Comparison of ENCODE assay signal across 28 cellular contexts in genomic region chr17:68706351-68706750, GRCh38.
DNase-seq lines count a peak whose midpoint lies in the region; ATAC-seq and TF ChIP-seq lines count a peak whose summit lies in the region.
"Had no signal": no experiment of that assay in that cellular context is flagged by ENCODE, and none has a peak within 500 bp of the region (broad histone marks: within the 10 kb centered on the region; RNA-seq: fewer than 3 reads in every experiment).

No MANE protein-coding gene starts in this region.

- H3K4me2 ChIP-seq in osteoblast (ENCODE audit: insufficient read depth, low read length), result peak overlapping the region; percentile 81
- H3K4me2 ChIP-seq: BLaER1 had no signal

- CTCF ChIA-PET in naive thymus-derived CD4-positive, alpha-beta T cell (lab: Charles Lee), result interaction anchor here (1.2 kb wide), 1 partner anchor 12 kb away, joined by 3 read pairs; no protein-coding TSS in a partner anchor

- POLR2A ChIA-PET in naive thymus-derived CD4-positive, alpha-beta T cell (lab: Charles Lee), result no interaction called here

- no peaks in the 10 kb centered on the region for H3K79me2 ChIP-seq in osteoblast (ENCODE audit: insufficient read depth, low read length)

- H3K4me1 Mint-ChIP-seq in naive thymus-derived CD4-positive, alpha-beta T cell, result no peaks in the 10 kb centered on the region
- H3K4me1 Mint-ChIP-seq: activated naive CD8-positive, alpha-beta T cell treated with anti-CD3 and anti-CD28 coated beads for 36 hours had no signal

- peaks cover 55% of the 10 kb centered on the region for H3K4me1 ChIP-seq in osteoblast (ENCODE audit: insufficient read depth, low read length)
- H3K4me1 ChIP-seq in naive thymus-derived CD4-positive, alpha-beta T cell (ENCODE audit: control insufficient read depth in 2 of 2, insufficient read depth in 2 of 2, low read length in 2 of 2), result no peaks in the 10 kb centered on the region
- H3K4me1 ChIP-seq: ascending aorta, BLaER1, transverse colon had no signal

- no peaks in the 10 kb centered on the region for H3K36me3 Mint-ChIP-seq in naive thymus-derived CD4-positive, alpha-beta T cell
- H3K36me3 Mint-ChIP-seq: activated naive CD8-positive, alpha-beta T cell treated with anti-CD3 and anti-CD28 coated beads for 36 hours had no signal

- peak overlapping the region; percentile 96 for H3K27ac ChIP-seq in osteoblast (ENCODE audit: low read depth, low read length)
- H3K27ac ChIP-seq in naive thymus-derived CD4-positive, alpha-beta T cell (ENCODE audit: low read depth, low read length), result no peak overlapping the region
- H3K27ac ChIP-seq: ascending aorta, BLaER1 had no signal

- H4K20me1 ChIP-seq in osteoblast (ENCODE audit: insufficient read depth, low read length), result no peaks in the 10 kb centered on the region
- H4K20me1 ChIP-seq: BLaER1 had no signal

- intact Hi-C loops in naive thymus-derived CD4-positive, alpha-beta T cell (cut with micrococcal nuclease), result no loop called here

- H3K27me3 ChIP-seq in osteoblast (ENCODE audit: insufficient read depth, low read length), result no peaks in the 10 kb centered on the region
- no peaks in the 10 kb centered on the region for H3K27me3 ChIP-seq in naive thymus-derived CD4-positive, alpha-beta T cell (ENCODE audit: control insufficient read depth in 2 of 2, insufficient read depth in 2 of 2, low read length in 2 of 2)
- H3K27me3 ChIP-seq: ascending aorta, BLaER1, esophagus squamous epithelium, transverse colon had no signal

- TF ChIP-seq CTCF in AG10803 (conservative IDR thresholded peaks at IDR 0.05; ENCODE audit: low read length), result no peak
- no peak for TF ChIP-seq CTCF in osteoblast (IDR thresholded peaks at IDR 0.05; ENCODE audit: extremely low read depth, low read depth, low read length)
- no peak for TF ChIP-seq CTCF in GM20000 (IDR thresholded peaks at IDR 0.05; ENCODE audit: extremely low read depth, missing control alignments)

- no peak overlapping the region for H3K27ac Mint-ChIP-seq in naive thymus-derived CD4-positive, alpha-beta T cell
- H3K27ac Mint-ChIP-seq: activated naive CD8-positive, alpha-beta T cell treated with anti-CD3 and anti-CD28 coated beads for 36 hours; dendritic cell treated with granulocyte-macrophage colony-stimulating factor and Interleukin-4, amounts not matched to agents 40 ng/mL and 50 ng/mL, for 4 days; progenitor cell of endocrine pancreas had no signal

- no peaks in the 10 kb centered on the region for H3K36me3 ChIP-seq in osteoblast (ENCODE audit: insufficient read depth, low read length)
- no peaks in the 10 kb centered on the region for H3K36me3 ChIP-seq in naive thymus-derived CD4-positive, alpha-beta T cell (ENCODE audit: control insufficient read depth in 2 of 3, insufficient read depth in 3 of 3, low read length in 3 of 3)
- H3K36me3 ChIP-seq: ascending aorta, BLaER1, esophagus squamous epithelium, transverse colon had no signal

- H3K9me3 Mint-ChIP-seq in naive thymus-derived CD4-positive, alpha-beta T cell, result peaks cover 0 to 4% (median 0%) of the 10 kb centered on the region in 11 donors
- H3K9me3 Mint-ChIP-seq: activated naive CD8-positive, alpha-beta T cell treated with anti-CD3 and anti-CD28 coated beads for 36 hours had no signal

- no peak overlapping the region for H3K4me3 ChIP-seq in AG10803 (ENCODE audit: low read length)
- H3K4me3 ChIP-seq in osteoblast (ENCODE audit: insufficient read depth, low read length), result no peak overlapping the region
- H3K4me3 ChIP-seq in naive thymus-derived CD4-positive, alpha-beta T cell (ENCODE audit: low read length), result no peak overlapping the region
- H3K4me3 ChIP-seq: ascending aorta, BLaER1, esophagus squamous epithelium, transverse colon had no signal

- peaks cover 3 to 27% (median 16%) of the 10 kb centered on the region in 5 donors for H3K27me3 Mint-ChIP-seq in naive thymus-derived CD4-positive, alpha-beta T cell

- DNase-seq in AG10803 (ENCODE audit: low read depth) (peak; percentile 61), NOMO-1 (lab: John Stamatoyannopoulos, UW; ENCODE audit: unreplicated experiment in 2 of 2) (peak; percentile 81 to 96), fibroblast of peridontal ligament (ENCODE audit: extremely low read depth) (peak; percentile 69), osteoblast (ENCODE audit: insufficient read length, low spot score, missing footprints) (no peak), GM20000 (ENCODE audit: low spot score) (no peak), hepatic stellate cell (ENCODE audit: low spot score) (no peak)
- DNase-seq in naive thymus-derived CD4-positive, alpha-beta T cell, result no peak
- DNase-seq: activated CD4-positive, CD25-positive, alpha-beta regulatory T cell treated with anti-CD3 and anti-CD28 coated beads, Interleukin-2, amount 50 U/mL, for 72 hours; activated CD8-positive, alpha-beta memory T cell treated with anti-CD3 and anti-CD28 coated beads for 24 hours; activated effector memory CD4-positive, alpha-beta T cell treated with Interleukin-2 at 50 U/mL for 16 hours; activated naive CD8-positive, alpha-beta T cell treated with anti-CD3 and anti-CD28 coated beads for 36 hours; central memory CD4-positive, alpha-beta T cell; COR-L47; DMS53; esophagus squamous epithelium; GDM1; NCI-H1105 treated with DMSO at 0.1 percent for 48 hours; NCI-H2029; NCI-H524 treated with DMSO at 0.1 percent for 48 hours; NK-92 treated with Interleukin-12 subunit alpha and Interleukin-12 subunit beta, amount 100 ng/mL, for 24 hours; stimulated activated CD8-positive, alpha-beta memory T cell treated with anti-CD3 and anti-CD28 coated beads, Interleukin-4, amount 100 ng/mL, for 48 hours; T-helper 1 cell; transverse colon had no signal

- H3K9me3 ChIP-seq in osteoblast (ENCODE audit: low read depth, low read length), result no peaks in the 10 kb centered on the region
- H3K9me3 ChIP-seq in naive thymus-derived CD4-positive, alpha-beta T cell (ENCODE audit: control insufficient read depth in 2 of 3, low read length in 3 of 3), result no peaks in the 10 kb centered on the region
- H3K9me3 ChIP-seq: ascending aorta, BLaER1, esophagus squamous epithelium, transverse colon had no signal

- H3K4me3 Mint-ChIP-seq in naive thymus-derived CD4-positive, alpha-beta T cell, result no peak overlapping the region
- H3K4me3 Mint-ChIP-seq: activated naive CD8-positive, alpha-beta T cell treated with anti-CD3 and anti-CD28 coated beads for 36 hours; dendritic cell treated with granulocyte-macrophage colony-stimulating factor and Interleukin-4, amounts not matched to agents 40 ng/mL and 50 ng/mL, for 4 days had no signal

- ATAC-seq in naive thymus-derived CD4-positive, alpha-beta T cell, result no peak
- ATAC-seq in HG03378 (IDR thresholded peaks at IDR 0.05; ENCODE audit: unreplicated experiment), result no peak

- no peak overlapping the region for H2AFZ ChIP-seq in osteoblast (ENCODE audit: low read length)

Comparison
In these comparisons a context has a peak if more than half of its experiments do, and no peak if none do; other contexts are left out.
1. DNase-seq: peak in AG10803 (single experiment), NOMO-1 (2 of 2) and fibroblast of peridontal ligament (single experiment); none in osteoblast (single experiment), GM20000 (single experiment), naive thymus-derived CD4-positive, alpha-beta T cell (0 of 9) and hepatic stellate cell (single experiment).